Comparison of ENCODE assay signal across 13 cellular contexts in genomic region chr5:140553657-140554056, GRCh38. TPM values are rescaled to one million over a fixed set of nuclear protein-coding genes. Genes with fewer than 3 reads are reported as not detected.
DNase-seq lines count a peak whose midpoint lies in the region; ATAC-seq lines count a peak whose summit lies in the region.
"Had no signal": no experiment of that assay in that cellular context is flagged by ENCODE, and none has a peak within 500 bp of the region (broad histone marks: within the 10 kb centered on the region; RNA-seq: fewer than 3 reads in every experiment).

No MANE protein-coding gene starts in this region.

- H3K4me1 Mint-ChIP-seq in activated T-cell treated with anti-CD3 and anti-CD28 coated beads, Interleukin-2, amount 50 U/mL, for 4 hours (ENCODE audit: low read depth) = peaks cover 66% of the 10 kb centered on the region
- peaks cover 68% of the 10 kb centered on the region for H3K4me1 Mint-ChIP-seq in dendritic cell treated with granulocyte-macrophage colony-stimulating factor and Interleukin-4, amounts not matched to agents 40 ng/mL and 50 ng/mL, for 4 days (ENCODE audit: low read depth)
- H3K4me1 Mint-ChIP-seq in stimulated activated memory B cell treated with anti-CD40 and anti-IgM and Interleukin-4, amounts not matched to agents 10 μg/mL and 1 μg/mL and 100 μg/mL, for 72 hours = peaks cover 67% of the 10 kb centered on the region

- intact Hi-C loops in dendritic cell treated with granulocyte-macrophage colony-stimulating factor and Interleukin-4, amounts not matched to agents 40 ng/mL and 50 ng/mL, for 4 days (cut with micrococcal nuclease) = no loop called here

- H3K27me3 Mint-ChIP-seq in activated T-cell treated with anti-CD3 and anti-CD28 coated beads, Interleukin-2, amount 50 U/mL, for 4 hours (ENCODE audit: low read depth) = no peaks in the 10 kb centered on the region
- no peaks in the 10 kb centered on the region for H3K27me3 Mint-ChIP-seq in dendritic cell treated with granulocyte-macrophage colony-stimulating factor and Interleukin-4, amounts not matched to agents 40 ng/mL and 50 ng/mL, for 4 days
- no peaks in the 10 kb centered on the region for H3K27me3 Mint-ChIP-seq in stimulated activated memory B cell treated with anti-CD40 and anti-IgM and Interleukin-4, amounts not matched to agents 10 μg/mL and 1 μg/mL and 100 μg/mL, for 72 hours

- ATAC-seq in activated T-cell treated with anti-CD3 and anti-CD28 coated beads, Interleukin-2, amount 50 U/mL, for 4 hours = peak; percentile 39 to 41
- ATAC-seq in stimulated activated memory B cell treated with anti-CD40 and anti-IgM and Interleukin-4, amounts not matched to agents 10 μg/mL and 1 μg/mL and 100 μg/mL, for 72 hours = no peak
- ATAC-seq: heart left ventricle, mucosa of descending colon, Panc1 had no signal

- peak overlapping the region; percentile 46 for H3K4me3 Mint-ChIP-seq in activated T-cell treated with anti-CD3 and anti-CD28 coated beads, Interleukin-2, amount 50 U/mL, for 4 hours
- H3K4me3 Mint-ChIP-seq in dendritic cell treated with granulocyte-macrophage colony-stimulating factor and Interleukin-4, amounts not matched to agents 40 ng/mL and 50 ng/mL, for 4 days = no peak overlapping the region
- H3K4me3 Mint-ChIP-seq in stimulated activated memory B cell treated with anti-CD40 and anti-IgM and Interleukin-4, amounts not matched to agents 10 μg/mL and 1 μg/mL and 100 μg/mL, for 72 hours = peak overlapping the region; percentile 32

- peaks cover 27% of the 10 kb centered on the region for H3K36me3 Mint-ChIP-seq in activated T-cell treated with anti-CD3 and anti-CD28 coated beads, Interleukin-2, amount 50 U/mL, for 4 hours (ENCODE audit: insufficient read depth)
- peaks cover 70% of the 10 kb centered on the region for H3K36me3 Mint-ChIP-seq in dendritic cell treated with granulocyte-macrophage colony-stimulating factor and Interleukin-4, amounts not matched to agents 40 ng/mL and 50 ng/mL, for 4 days (ENCODE audit: low read depth)
- peaks cover 67% of the 10 kb centered on the region for H3K36me3 Mint-ChIP-seq in stimulated activated memory B cell treated with anti-CD40 and anti-IgM and Interleukin-4, amounts not matched to agents 10 μg/mL and 1 μg/mL and 100 μg/mL, for 72 hours

- no peak for DNase-seq in activated T-cell treated with anti-CD3 and anti-CD28 coated beads, Interleukin-2, amount 50 U/mL, for 4 hours
- no peak for DNase-seq in activated T-cell treated with anti-CD3 and anti-CD28 coated beads for 4 hours
- DNase-seq in OCI-M1 (lab: John Stamatoyannopoulos, UW) = peak; percentile 26
- DNase-seq in activated effector memory CD4-positive, alpha-beta T cell treated with anti-CD3 and anti-CD28 coated beads, Interleukin-2, amount 50 U/mL, for 16 hours = no peak
- no peak for DNase-seq in midbrain (lab: John Stamatoyannopoulos, UW)
- no peak for DNase-seq in NCI-H187 (lab: John Stamatoyannopoulos, UW)
- DNase-seq: heart left ventricle, mucosa of descending colon, NCI-H1048 had no signal

- H3K9me3 Mint-ChIP-seq in activated T-cell treated with anti-CD3 and anti-CD28 coated beads, Interleukin-2, amount 50 U/mL, for 4 hours = no peaks in the 10 kb centered on the region
- H3K9me3 Mint-ChIP-seq in dendritic cell treated with granulocyte-macrophage colony-stimulating factor and Interleukin-4, amounts not matched to agents 40 ng/mL and 50 ng/mL, for 4 days = no peaks in the 10 kb centered on the region
- no peaks in the 10 kb centered on the region for H3K9me3 Mint-ChIP-seq in stimulated activated memory B cell treated with anti-CD40 and anti-IgM and Interleukin-4, amounts not matched to agents 10 μg/mL and 1 μg/mL and 100 μg/mL, for 72 hours

- peak overlapping the region; percentile 39 for H3K27ac Mint-ChIP-seq in dendritic cell treated with granulocyte-macrophage colony-stimulating factor and Interleukin-4, amounts not matched to agents 40 ng/mL and 50 ng/mL, for 4 days
- peak overlapping the region; percentile 26 for H3K27ac Mint-ChIP-seq in stimulated activated memory B cell treated with anti-CD40 and anti-IgM and Interleukin-4, amounts not matched to agents 10 μg/mL and 1 μg/mL and 100 μg/mL, for 72 hours

RNA-seq across cellular contexts. Expression of gene SRA1, which starts 3.6 kb away (rescaled TPM):
- total RNA-seq in activated T-cell treated with anti-CD3 and anti-CD28 coated beads, Interleukin-2, amount 50 U/mL, for 4 hours = 10 to 100 TPM; 57.6 to 68.6 (median 67.7) TPM

RNA-seq across cellular contexts. Expression of gene EIF4EBP3, which starts 6.2 kb away (rescaled TPM):
- 10 to 100 TPM in 2 of 3 donors, 1 to 10 TPM in 1; 9.4 to 10.8 (median 10.2) TPM for total RNA-seq in activated T-cell treated with anti-CD3 and anti-CD28 coated beads, Interleukin-2, amount 50 U/mL, for 4 hours
- total RNA-seq: temporal lobe had no signal

RNA-seq across cellular contexts. Expression of gene APBB3, which starts 10.7 kb away (rescaled TPM):
- total RNA-seq in activated T-cell treated with anti-CD3 and anti-CD28 coated beads, Interleukin-2, amount 50 U/mL, for 4 hours = 10 to 100 TPM in 1 of 3 donors, 1 to 10 TPM in 2; 8.0 to 10.4 (median 9.2) TPM

RNA-seq across cellular contexts. Expression of gene SLC35A4, which starts 11.0 kb away (rescaled TPM):
- total RNA-seq in activated T-cell treated with anti-CD3 and anti-CD28 coated beads, Interleukin-2, amount 50 U/mL, for 4 hours = 100 to 1,000 TPM; 149 to 163 (median 155) TPM
